In the genomic region with DNA sequence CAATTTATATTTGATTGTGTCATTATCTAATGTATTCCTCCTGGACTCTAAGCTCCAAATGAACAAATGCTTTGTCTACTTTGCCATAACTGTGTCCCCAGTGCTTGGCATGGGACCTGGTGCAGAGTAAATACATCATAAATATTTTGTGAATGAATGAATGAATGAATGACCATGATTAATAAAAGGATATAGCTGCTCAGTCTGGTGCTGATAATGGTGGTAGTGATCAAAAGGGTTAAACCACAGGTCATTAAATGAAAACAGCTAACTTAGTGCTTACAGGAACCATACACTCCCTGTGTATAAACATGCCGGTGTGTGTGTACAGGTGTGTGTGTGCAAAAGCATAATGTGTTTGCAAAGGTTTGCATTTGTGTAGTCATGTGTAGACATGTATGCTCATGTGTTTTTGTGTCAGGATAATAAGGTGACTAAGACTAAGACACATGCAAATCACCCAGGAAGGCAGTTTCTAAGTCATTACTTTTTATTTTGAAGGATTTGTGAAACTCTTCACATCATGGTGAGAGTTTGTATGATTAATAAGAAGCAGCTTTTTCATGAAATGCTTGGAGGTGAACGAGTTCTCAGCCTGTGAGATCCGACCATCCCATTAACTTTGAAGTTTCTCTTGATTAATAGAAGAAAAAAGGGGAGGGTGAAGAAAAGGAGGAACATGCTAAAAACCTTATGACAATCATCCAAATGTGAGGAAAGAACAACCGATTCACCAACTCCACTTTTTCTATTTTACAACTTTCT, we compare ENCODE assay signal across 10 cellular contexts.
A peak's percentile ranks its signal among the peaks of the same experiment; 100 is the strongest.
DNase-seq lines count a peak whose midpoint lies in the region; ATAC-seq and TF ChIP-seq lines count a peak whose summit lies in the region.
"Had no signal": no experiment of that assay in that cellular context is flagged by ENCODE, and none has a peak within 500 bp of the region (broad histone marks: within the 10 kb centered on the region; RNA-seq: fewer than 3 reads in every experiment).

No MANE protein-coding gene starts in this region.

- H3K27ac Mint-ChIP-seq in stimulated activated effector memory CD8-positive, alpha-beta T cell treated with anti-CD3 and anti-CD28 coated beads, Interleukin-12 subunit alpha, Interleukin-12 subunit beta, amount 100 ng/mL, for 72 hours: no peak overlapping the region

- peaks cover 4% of the 10 kb centered on the region; the same call in 1 of the 2 replicates for H3K27me3 ChIP-seq in OCI-LY3 (ENCODE audit: low read depth, low read length)
- H3K27me3 ChIP-seq: body of pancreas had no signal

- peak overlapping the region; percentile 86 for H3K27ac ChIP-seq in OCI-LY3 (ENCODE audit: low read length)
- H3K27ac ChIP-seq: body of pancreas had no signal

- H3K36me3 ChIP-seq in OCI-LY3 (replicated peaks; ENCODE audit: low read depth, low read length): no peaks in the 10 kb centered on the region

- peaks cover 42% of the 10 kb centered on the region for H3K4me1 ChIP-seq in OCI-LY3 (ENCODE audit: low read length)

- peak overlapping the region; percentile 62 for H3K9ac ChIP-seq in OCI-LY3 (ENCODE audit: low read length)

- H3K9me3 ChIP-seq in OCI-LY3 (ENCODE audit: insufficient read depth, low read length): no peaks in the 10 kb centered on the region
- H3K9me3 ChIP-seq: body of pancreas had no signal

- peaks cover 20% of the 10 kb centered on the region for H3K4me1 Mint-ChIP-seq in stimulated activated effector memory CD8-positive, alpha-beta T cell treated with anti-CD3 and anti-CD28 coated beads, Interleukin-12 subunit alpha, Interleukin-12 subunit beta, amount 100 ng/mL, for 72 hours

- H3K4me3 ChIP-seq in OCI-LY3 (ENCODE audit: low read length): peak overlapping the region; percentile 69
- H3K4me3 ChIP-seq: body of pancreas had no signal

- no peaks in the 10 kb centered on the region for H3K36me3 Mint-ChIP-seq in stimulated activated effector memory CD8-positive, alpha-beta T cell treated with anti-CD3 and anti-CD28 coated beads, Interleukin-12 subunit alpha, Interleukin-12 subunit beta, amount 100 ng/mL, for 72 hours

- ATAC-seq in GM19043 (IDR thresholded peaks at IDR 0.05; ENCODE audit: low read depth, unreplicated experiment) (peak; percentile 68), HG02763 (IDR thresholded peaks at IDR 0.05; ENCODE audit: unreplicated experiment) (peak; percentile 51)
- ATAC-seq in stimulated activated effector memory CD8-positive, alpha-beta T cell treated with anti-CD3 and anti-CD28 coated beads, Interleukin-12 subunit alpha, Interleukin-12 subunit beta, amount 100 ng/mL, for 72 hours: peak; percentile 38
- ATAC-seq: body of pancreas had no signal

- no peaks in the 10 kb centered on the region for H4K20me1 ChIP-seq in OCI-LY3 (ENCODE audit: insufficient read depth, low read length)

- no peak overlapping the region for H3K4me3 Mint-ChIP-seq in stimulated activated effector memory CD8-positive, alpha-beta T cell treated with anti-CD3 and anti-CD28 coated beads, Interleukin-12 subunit alpha, Interleukin-12 subunit beta, amount 100 ng/mL, for 72 hours

- H3K4me2 ChIP-seq in OCI-LY3 (ENCODE audit: low read length): peak overlapping the region; percentile 93

- no peak for DNase-seq in stimulated activated effector memory CD8-positive, alpha-beta T cell treated with anti-CD3 and anti-CD28 coated beads, Interleukin-12 subunit alpha, Interleukin-12 subunit beta, amount 100 ng/mL, for 72 hours (ENCODE audit: low spot score in 2 of 2)
- DNase-seq in NCI-H128 (lab: John Stamatoyannopoulos, UW; ENCODE audit: unreplicated experiment) (no peak), COLO829 (ENCODE audit: low spot score) (no peak), NCI-H1930 (lab: John Stamatoyannopoulos, UW) (no peak), HuH-7.5 (ENCODE audit: low spot score) (no peak)
- DNase-seq: body of pancreas; stimulated activated CD4-positive, alpha-beta T cell treated with anti-CD3 and anti-CD28 coated beads, Interleukin-15, amount 100 ng/mL, for 24 hours had no signal

- no peaks in the 10 kb centered on the region for H3K9me3 Mint-ChIP-seq in stimulated activated effector memory CD8-positive, alpha-beta T cell treated with anti-CD3 and anti-CD28 coated beads, Interleukin-12 subunit alpha, Interleukin-12 subunit beta, amount 100 ng/mL, for 72 hours

- no peak for TF ChIP-seq CTCF in OCI-LY3 (IDR thresholded peaks at IDR 0.05; ENCODE audit: low read depth, low read length)

- no peaks in the 10 kb centered on the region for H3K79me2 ChIP-seq in OCI-LY3 (ENCODE audit: low read length)

- H2AFZ ChIP-seq in OCI-LY3 (ENCODE audit: low read depth, low read length): no peak overlapping the region
